In genomic region chr1:20685099-20685662, GRCh38 we compare ENCODE assay signal across 17 cellular contexts. TPM values are rescaled to one million over a fixed set of nuclear protein-coding genes. Genes with fewer than 3 reads are reported as not detected.
A peak's percentile ranks its signal among the peaks of the same experiment; 100 is the strongest.
DNase-seq lines count a peak whose midpoint lies in the region; ATAC-seq and TF ChIP-seq lines count a peak whose summit lies in the region.
"Had no signal": no experiment of that assay in that cellular context is flagged by ENCODE, and none has a peak within 500 bp of the region (broad histone marks: within the 10 kb centered on the region; RNA-seq: fewer than 3 reads in every experiment).

No MANE protein-coding gene starts in this region.

- H3K36me3 ChIP-seq in osteoblast (ENCODE audit: insufficient read depth, low read length) (no peaks in the 10 kb centered on the region), aorta (ENCODE audit: control insufficient read depth in 1 of 2, insufficient read depth in 2 of 2, low read length in 1 of 2) (no peaks in the 10 kb centered on the region)

- TF ChIP-seq CTCF in choroid plexus epithelial cell (conservative IDR thresholded peaks at IDR 0.05; ENCODE audit: low read depth, low read length) = no peak
- TF ChIP-seq CTCF in osteoblast (IDR thresholded peaks at IDR 0.05; ENCODE audit: extremely low read depth, low read depth, low read length) = no peak

- no peaks in the 10 kb centered on the region for H3K9me3 ChIP-seq in osteoblast (ENCODE audit: low read depth, low read length)
- H3K9me3 ChIP-seq in aorta (ENCODE audit: control insufficient read depth, low read length) = no peaks in the 10 kb centered on the region
- H3K9me3 ChIP-seq: mucosa of descending colon had no signal

- H3K4me3 ChIP-seq in choroid plexus epithelial cell (ENCODE audit: low read depth, low read length) (no peak overlapping the region), osteoblast (ENCODE audit: insufficient read depth, low read length) (no peak overlapping the region), aorta (ENCODE audit: low read length in 2 of 2) (no peak overlapping the region)
- H3K4me3 ChIP-seq: mucosa of descending colon, PC-9 had no signal

- intact Hi-C loops in left cardiac atrium (cut with DNase I) = no loop called here
- intact Hi-C loops in aorta (cut with DNase I) = no loop called here

- H3K27me3 ChIP-seq in osteoblast (ENCODE audit: insufficient read depth, low read length) (no peaks in the 10 kb centered on the region), aorta (ENCODE audit: control insufficient read depth in 1 of 2, insufficient read depth in 2 of 2, low read length in 1 of 2) (no peaks in the 10 kb centered on the region)

- DNase-seq in choroid plexus epithelial cell (ENCODE audit: low read depth) (peak; percentile 38), left cardiac atrium (peak; percentile 67), osteoblast (ENCODE audit: insufficient read length, low spot score, missing footprints) (peak; percentile 25), aorta (no peak), EL (no peak)
- DNase-seq: activated CD4-positive, alpha-beta T cell treated with anti-CD3 and anti-CD28 coated beads for 48 hours; CD8-positive, alpha-beta T cell; erythroblast; NCI-H1092; NCI-H226; PC-9; stimulated activated naive CD8-positive, alpha-beta T cell treated with anti-CD3 and anti-CD28 coated beads, Interleukin-15, amount 100 ng/mL, for 72 hours; T-cell had no signal

- WGBS in aorta, 2 donors = 78 to 85% methylated on average over 21 of the region's 21 CpGs

- H3K4me1 ChIP-seq in osteoblast (ENCODE audit: insufficient read depth, low read length) (no peaks in the 10 kb centered on the region), aorta (ENCODE audit: control insufficient read depth in 1 of 2, insufficient read depth in 2 of 2, low read length in 2 of 2) (no peaks in the 10 kb centered on the region)

- H4K20me1 ChIP-seq in osteoblast (ENCODE audit: insufficient read depth, low read length) = no peaks in the 10 kb centered on the region

- no peak overlapping the region for H2AFZ ChIP-seq in osteoblast (ENCODE audit: low read length)
- H2AFZ ChIP-seq: PC-9 had no signal

- ATAC-seq in left cardiac atrium (peak; percentile 60 to 67), aorta (ENCODE audit: low FRiP score) (peak; percentile 31), HG02870 (IDR thresholded peaks at IDR 0.05; ENCODE audit: unreplicated experiment) (no peak), GM21423 (IDR thresholded peaks at IDR 0.05; ENCODE audit: unreplicated experiment) (no peak)
- ATAC-seq: activated T-helper 17 cell treated with anti-CD3 and anti-CD28 coated beads, Interleukin-2, amount 50 U/mL, for 72 hours; CD8-positive, alpha-beta T cell; mucosa of descending colon; stimulated activated naive CD8-positive, alpha-beta T cell treated with anti-CD3 and anti-CD28 coated beads, Interleukin-15, amount 100 ng/mL, for 72 hours; T-cell had no signal

- no peak overlapping the region for H3K4me2 ChIP-seq in osteoblast (ENCODE audit: insufficient read depth, low read length)
- H3K4me2 ChIP-seq: PC-9 had no signal

- no peak overlapping the region for H3K27ac ChIP-seq in osteoblast (ENCODE audit: low read depth, low read length)
- H3K27ac ChIP-seq in aorta (ENCODE audit: low read depth in 1 of 2, low read length in 2 of 2) = no peak overlapping the region
- H3K27ac ChIP-seq: PC-9 had no signal

- H3K79me2 ChIP-seq in osteoblast (ENCODE audit: insufficient read depth, low read length) = no peaks in the 10 kb centered on the region

RNA-seq across cellular contexts. Expression of gene DDOST, which starts 24.0 kb away (rescaled TPM):
- 100 to 1,000 TPM; 143 to 145 TPM for total RNA-seq in left cardiac atrium
- total RNA-seq in osteoblast = 291 and 293 TPM in 2 replicates
- 100 to 1,000 TPM; 123 to 135 TPM for total RNA-seq in aorta
- polyA plus RNA-seq in aorta = 100 to 1,000 TPM in 1 of 2 donors, 10 to 100 TPM in 1; 86.3 to 174 TPM

RNA-seq across cellular contexts. Expression of gene KIF17, which starts 32.6 kb away (rescaled TPM):
- total RNA-seq in left cardiac atrium (1 to 10 TPM; 3.2 to 4.0 TPM), osteoblast (0.29 and 0.36 TPM in 2 replicates), aorta (1 to 10 TPM; 2.5 to 3.2 TPM)
- polyA plus RNA-seq in aorta = 1 to 10 TPM in 1 of 2 donors, under 1 TPM in 1; 0.49 to 2.6 TPM
- total RNA-seq: CD8-positive, alpha-beta T cell; T-cell had no signal

RNA-seq across cellular contexts. Expression of gene SH2D5, which starts 47.3 kb away (rescaled TPM):
- total RNA-seq in left cardiac atrium (under 1 TPM; 0.18 to 0.44 TPM), osteoblast (1.4 and 1.8 TPM in 2 replicates), aorta (under 1 TPM; 0.26 to 0.39 TPM)
- under 1 TPM in 1 of 2 donors, not detected in 1; 0.13 TPM for polyA plus RNA-seq in aorta
- total RNA-seq: CD8-positive, alpha-beta T cell had no signal

RNA-seq across cellular contexts. Expression of gene PINK1, which starts 51.9 kb away (rescaled TPM):
- 100 to 1,000 TPM; 126 to 149 TPM for total RNA-seq in left cardiac atrium
- total RNA-seq in osteoblast = 73.1 and 79.3 TPM in 2 replicates
- total RNA-seq in aorta = 10 to 100 TPM; 72.0 to 90.2 TPM
- polyA plus RNA-seq in aorta = 100 to 1,000 TPM in 1 of 2 donors, 10 to 100 TPM in 1; 94.6 to 129 TPM

Comparison
In these comparisons a context has a peak if more than half of its experiments do, and no peak if none do; other contexts are left out.
1. DNase-seq: peak in choroid plexus epithelial cell (single experiment), left cardiac atrium (single experiment) and osteoblast (single experiment); none in aorta (0 of 2) and EL (single experiment).
2. ATAC-seq: peak in left cardiac atrium (2 of 2) and aorta (single experiment); none in HG02870 (single experiment) and GM21423 (single experiment).